ENCODE assay signal across 15 cellular contexts in genomic region chr15:29348308-29348914, GRCh38.
DNase-seq lines count a peak whose midpoint lies in the region; ATAC-seq and TF ChIP-seq lines count a peak whose summit lies in the region.
"Had no signal": no experiment of that assay in that cellular context is flagged by ENCODE, and none has a peak within 500 bp of the region (broad histone marks: within the 10 kb centered on the region; RNA-seq: fewer than 3 reads in every experiment).

No MANE protein-coding gene starts in this region.

- peak; percentile 63 for ATAC-seq in omental fat pad (ENCODE audit: low FRiP score)
- ATAC-seq in GM21360 (IDR thresholded peaks at IDR 0.05; ENCODE audit: unreplicated experiment) = no peak
- ATAC-seq: effector memory CD8-positive, alpha-beta T cell; HCT116 had no signal

- TF ChIP-seq CTCF in HFFc6 (IDR thresholded peaks at IDR 0.05) (no peak), fibroblast of pulmonary artery (IDR thresholded peaks at IDR 0.05; ENCODE audit: low read length, missing control alignments) (no peak), omental fat pad (IDR thresholded peaks at IDR 0.05) (no peak)

- POLR2A ChIA-PET in HEK293T (lab: Yijun Ruan, JAX) = no interaction called here

- H3K4me3 Mint-ChIP-seq in HFFc6 = 0 out of 2 replicates have a peak overlapping the region, but pooled peaks have one; percentile 1
- H3K4me3 Mint-ChIP-seq: activated naive CD8-positive, alpha-beta T cell treated with anti-CD3 and anti-CD28 coated beads, Interleukin-2, amount 10 ng/mL, durations not matched to agents 7 days and 5 days; effector memory CD8-positive, alpha-beta T cell; T-helper 1 cell treated with Interleukin-12 subunit alpha and Interleukin-12 subunit beta and Interleukin-4 antibody, amounts not matched to agents 30 μg/mL and 1 μg/mL, for 36 hours had no signal

- DNase-seq in HFFc6 (no peak), fibroblast of pulmonary artery (ENCODE audit: low read depth) (peak; percentile 9), omental fat pad (ENCODE audit: low spot score) (no peak), ureter (ENCODE audit: low spot score) (peak; percentile 51), iPS-NIHi11 (ENCODE audit: low spot score) (no peak), HEK293T (ENCODE audit: extremely low spot score) (no peak)
- DNase-seq: activated CD8-positive, alpha-beta memory T cell treated with anti-CD3 and anti-CD28 coated beads for 24 hours; activated naive CD8-positive, alpha-beta T cell treated with anti-CD3 and anti-CD28 coated beads, Interleukin-2, amount 10 ng/mL, durations not matched to agents 7 days and 5 days; effector memory CD8-positive, alpha-beta T cell; NCI-H1092; NCI-H526 treated with DMSO at 0.1 percent for 48 hours; WERI-Rb-1 had no signal

- H3K27me3 Mint-ChIP-seq in HFFc6 (ENCODE audit: insufficient read depth) = peaks cover 11% of the 10 kb centered on the region

- no peaks in the 10 kb centered on the region for H3K36me3 Mint-ChIP-seq in HFFc6 (ENCODE audit: low read depth)
- H3K36me3 Mint-ChIP-seq: activated naive CD8-positive, alpha-beta T cell treated with anti-CD3 and anti-CD28 coated beads, Interleukin-2, amount 10 ng/mL, durations not matched to agents 7 days and 5 days had no signal

- no peaks in the 10 kb centered on the region for H3K9me3 Mint-ChIP-seq in HFFc6
- H3K9me3 Mint-ChIP-seq: activated naive CD8-positive, alpha-beta T cell treated with anti-CD3 and anti-CD28 coated beads, Interleukin-2, amount 10 ng/mL, durations not matched to agents 7 days and 5 days; effector memory CD8-positive, alpha-beta T cell; T-helper 1 cell treated with Interleukin-12 subunit alpha and Interleukin-12 subunit beta and Interleukin-4 antibody, amounts not matched to agents 30 μg/mL and 1 μg/mL, for 36 hours had no signal

- peaks cover 6% of the 10 kb centered on the region; the same call in 1 of the 2 replicates for H3K4me1 Mint-ChIP-seq in HFFc6 (ENCODE audit: low read depth)
- H3K4me1 Mint-ChIP-seq: activated naive CD8-positive, alpha-beta T cell treated with anti-CD3 and anti-CD28 coated beads, Interleukin-2, amount 10 ng/mL, durations not matched to agents 7 days and 5 days had no signal

- H3K27ac Mint-ChIP-seq in HFFc6 = no peak overlapping the region
- H3K27ac Mint-ChIP-seq: activated naive CD8-positive, alpha-beta T cell treated with anti-CD3 and anti-CD28 coated beads, Interleukin-2, amount 10 ng/mL, durations not matched to agents 7 days and 5 days; effector memory CD8-positive, alpha-beta T cell; T-helper 1 cell treated with Interleukin-12 subunit alpha and Interleukin-12 subunit beta and Interleukin-4 antibody, amounts not matched to agents 30 μg/mL and 1 μg/mL, for 36 hours had no signal

- CTCF ChIA-PET in HEK293T (lab: Yijun Ruan, JAX) = interaction anchor here (0.7 kb wide), 1 partner anchor 79 kb away, joined by 3 read pairs; no protein-coding TSS in a partner anchor

- H3K4me3 ChIP-seq in fibroblast of pulmonary artery (replicated peaks; ENCODE audit: low read depth, low read length) = no peak overlapping the region

TF ChIP-seq in HEK293T, 16 proteins besides CTCF, POLR2A, EP300 and RAD21:
- TF ChIP-seq ELF4 (IDR thresholded peaks at IDR 0.05) (no peak), HDGF (IDR thresholded peaks at IDR 0.05; ENCODE audit: borderline replicate concordance) (no peak), FOXM1 (IDR thresholded peaks at IDR 0.05; ENCODE audit: borderline replicate concordance) (no peak), SP1 (IDR thresholded peaks at IDR 0.05) (no peak), L3MBTL2 (conservative IDR thresholded peaks at IDR 0.05) (no peak), SUZ12 (IDR thresholded peaks at IDR 0.05) (no peak), NFRKB (IDR thresholded peaks at IDR 0.05) (no peak), LEF1 (IDR thresholded peaks at IDR 0.05; ENCODE audit: borderline replicate concordance) (no peak), TARDBP (IDR thresholded peaks at IDR 0.05) (no peak)

Comparison
In these comparisons a context has a peak if more than half of its experiments do, and no peak if none do; other contexts are left out.
1. DNase-seq: peak in fibroblast of pulmonary artery (single experiment) and ureter (single experiment); none in HFFc6 (single experiment), omental fat pad (single experiment), iPS-NIHi11 (single experiment) and HEK293T (single experiment).